Comparison of ENCODE assay signal across 19 cellular contexts in genomic region chr12:100499416-100499815, GRCh38. TPM values are rescaled to one million over a fixed set of nuclear protein-coding genes. Genes with fewer than 3 reads are reported as not detected.
DNase-seq lines count a peak whose midpoint lies in the region; ATAC-seq, FAIRE-seq and TF ChIP-seq lines count a peak whose summit lies in the region.
"Had no signal": no experiment of that assay in that cellular context is flagged by ENCODE, and none has a peak within 500 bp of the region (broad histone marks: within the 10 kb centered on the region; RNA-seq: fewer than 3 reads in every experiment).

No MANE protein-coding gene starts in this region.

- TF ChIP-seq POLR2A in tibial nerve (IDR thresholded peaks at IDR 0.05), result no peak

- no peak overlapping the region for H3K4me3 ChIP-seq in epithelial cell of esophagus (ENCODE audit: low read length)
- H3K4me3 ChIP-seq in tibial nerve, result no peak overlapping the region
- H3K4me3 ChIP-seq: GM23248 had no signal

- FAIRE-seq in RCC 7860 (lab: Jason Lieb, UNC), result peak; percentile 35
- FAIRE-seq: G401.6, GM12892, GM19239 had no signal

- no peaks in the 10 kb centered on the region for H3K9me3 ChIP-seq in tibial nerve
- H3K9me3 ChIP-seq: Caco-2 had no signal

- H3K36me3 ChIP-seq in tibial nerve, result no peaks in the 10 kb centered on the region

- H3K27me3 Mint-ChIP-seq in nephron (ENCODE audit: low read depth), result peaks cover 14% of the 10 kb centered on the region

- no peak overlapping the region for H3K27ac ChIP-seq in tibial nerve
- H3K27ac ChIP-seq: GM23248 had no signal

- H3K27ac Mint-ChIP-seq in nephron, result peak overlapping the region; percentile 21 to 58 (median 45)
- H3K27ac Mint-ChIP-seq: CD4-positive, alpha-beta memory T cell; H9 had no signal

- no peaks in the 10 kb centered on the region for H3K27me3 ChIP-seq in tibial nerve

- no peaks in the 10 kb centered on the region for H3K36me3 Mint-ChIP-seq in nephron (ENCODE audit: low read depth)
- H3K36me3 Mint-ChIP-seq: CD4-positive, alpha-beta memory T cell had no signal

- no peak for ATAC-seq in HG02884 (IDR thresholded peaks at IDR 0.05; ENCODE audit: unreplicated experiment)
- ATAC-seq: HCT116 had no signal

- H3K9me3 Mint-ChIP-seq in nephron, result peaks cover 3% of the 10 kb centered on the region
- H3K9me3 Mint-ChIP-seq: H9 had no signal

- no peak for TF ChIP-seq CTCF in epithelial cell of esophagus (IDR thresholded peaks at IDR 0.05; ENCODE audit: insufficient read depth, low read depth, low read length, missing control alignments)
- no peak for TF ChIP-seq CTCF in nephron (IDR thresholded peaks at IDR 0.05; ENCODE audit: unreplicated experiment in 3 of 3)
- TF ChIP-seq CTCF in tibial nerve (IDR thresholded peaks at IDR 0.05), result no peak

- no peak for TF ChIP-seq EP300 in tibial nerve (IDR thresholded peaks at IDR 0.05)

- peaks cover 16% of the 10 kb centered on the region for H3K4me1 Mint-ChIP-seq in nephron
- H3K4me1 Mint-ChIP-seq: CD4-positive, alpha-beta memory T cell; H9 had no signal

- DNase-seq in RCC 7860 (ENCODE audit: low spot score) (no peak), epithelial cell of esophagus (ENCODE audit: low read depth) (peak; percentile 4), renal cortical epithelial cell (ENCODE audit: low read depth) (peak; percentile 68), tibial nerve (ENCODE audit: low spot score in 2 of 2) (no peak)
- DNase-seq in activated CD4-positive, alpha-beta T cell treated with anti-CD3 and anti-CD28 coated beads for 4 hours, result no peak
- DNase-seq: C1 segment of cervical spinal cord; Caco-2; CD4-positive, alpha-beta memory T cell; DMS153; DND-41; GM23248; H9 had no signal

- peaks cover 0 to 5% (median 0%) of the 10 kb centered on the region in 4 donors for H3K4me1 ChIP-seq in tibial nerve

- 57 to 65% methylated on average over 1 of the region's 1 CpG for WGBS in tibial nerve, 2 donors

- no peak overlapping the region for H3K4me3 Mint-ChIP-seq in nephron
- H3K4me3 Mint-ChIP-seq: CD4-positive, alpha-beta memory T cell; H9 had no signal

RNA-seq across cellular contexts. Expression of gene NR1H4, which starts 25.8 kb away (rescaled TPM):
- total RNA-seq in renal cortical epithelial cell (15.5 and 60.5 TPM in 2 replicates), tibial nerve (not detected)
- total RNA-seq: A673; Caco-2; CD4-positive, alpha-beta memory T cell; GM23248; H9 had no signal

Comparison
In these comparisons a context has a peak if more than half of its experiments do, and no peak if none do; other contexts are left out.
1. DNase-seq: peak in epithelial cell of esophagus (single experiment) and renal cortical epithelial cell (single experiment); none in RCC 7860 (single experiment), tibial nerve (0 of 2) and activated CD4-positive, alpha-beta T cell treated with anti-CD3 and anti-CD28 coated beads for 4 hours (0 of 2).
2. RNA of gene NR1H4, which starts 25.8 kb away (total RNA-seq): 15.5 to 60.5 TPM in renal cortical epithelial cell; not detected in tibial nerve; every median in the first group is over 10 times any median in the second.